Comparison of ENCODE assay signal across 1 cellular context in the genomic region with DNA sequence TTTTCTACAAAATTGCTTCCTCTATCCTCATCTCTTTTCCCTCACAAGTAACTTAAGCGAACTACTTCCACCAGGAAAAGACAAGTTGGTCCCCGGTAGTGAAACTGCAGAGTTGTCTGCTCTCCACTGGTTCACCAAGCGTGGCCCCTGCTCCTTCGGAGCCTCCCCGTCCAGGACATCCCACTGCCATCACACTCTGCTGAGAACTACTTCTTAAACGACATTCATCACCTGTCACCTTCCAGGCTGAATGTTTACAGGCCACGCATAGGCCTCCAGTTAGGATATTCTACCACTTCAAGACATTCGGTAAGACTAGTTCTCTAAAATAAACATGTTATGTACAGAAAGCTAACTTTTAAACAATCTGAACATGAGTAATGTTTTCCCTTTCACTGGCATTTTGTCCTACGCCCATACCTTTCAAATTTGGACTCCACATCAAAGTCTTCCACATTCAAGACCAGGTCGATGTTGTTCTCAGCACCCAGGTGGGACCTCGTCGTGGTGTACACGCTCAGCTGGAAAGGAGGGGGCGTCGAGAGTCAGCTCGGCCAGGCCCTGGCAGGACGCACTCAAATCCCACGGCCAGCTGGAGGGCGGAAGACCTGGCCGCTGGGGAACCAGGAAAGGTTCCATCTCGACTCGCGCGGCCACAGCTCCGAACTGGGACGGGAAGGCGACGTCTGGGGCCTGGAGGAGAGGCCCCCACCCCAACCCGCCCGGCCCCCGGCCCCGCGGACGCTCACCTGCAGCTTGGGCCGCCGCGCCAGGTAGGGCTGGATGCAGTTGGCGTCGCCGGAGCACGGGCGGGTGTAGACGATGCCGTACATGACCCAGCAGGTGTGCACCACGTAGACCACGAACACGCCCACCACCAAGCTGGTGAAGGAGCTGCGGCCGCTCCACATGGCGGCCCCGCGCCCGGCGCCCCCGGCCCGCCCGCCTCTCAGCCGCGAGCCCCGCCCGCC.
TF ChIP-seq lines count a peak whose summit lies in the region.

No MANE protein-coding gene starts in this region.

TF ChIP-seq in IMR-90, 13 proteins besides CTCF, POLR2A, EP300 and RAD21:
- TF ChIP-seq RFX5 (IDR thresholded peaks at IDR 0.05; ENCODE audit: low read depth, low read length), result no peak
- no peak; the same call in 1 of the 2 replicates for TF ChIP-seq MXI1 (IDR thresholded peaks at IDR 0.05; ENCODE audit: borderline replicate concordance, low read depth, low read length)
- TF ChIP-seq MAZ (IDR thresholded peaks at IDR 0.05; ENCODE audit: borderline replicate concordance, low read depth, low read length), result no peak
- TF ChIP-seq CHD1 (IDR thresholded peaks at IDR 0.05; ENCODE audit: low read depth, low read length), result no peak
- no peak for TF ChIP-seq SMC3 (IDR thresholded peaks at IDR 0.05; ENCODE audit: low read depth, low read length)
- TF ChIP-seq BHLHE40 (IDR thresholded peaks at IDR 0.05; ENCODE audit: low read depth, low read length), result no peak
- no peak for TF ChIP-seq CEBPB (IDR thresholded peaks at IDR 0.05; ENCODE audit: low read depth, low read length)
- TF ChIP-seq FOS (IDR thresholded peaks at IDR 0.05; ENCODE audit: low read depth, low read length), result no peak
- TF ChIP-seq MAFK (IDR thresholded peaks at IDR 0.05; ENCODE audit: low read depth, low read length), result no peak
- TF ChIP-seq NFE2L2 (IDR thresholded peaks at IDR 0.05; ENCODE audit: low read depth, low read length), result no peak
- no peak for TF ChIP-seq RCOR1 (IDR thresholded peaks at IDR 0.05; ENCODE audit: insufficient replicate concordance, low read length)
- TF ChIP-seq, protein P1, sequence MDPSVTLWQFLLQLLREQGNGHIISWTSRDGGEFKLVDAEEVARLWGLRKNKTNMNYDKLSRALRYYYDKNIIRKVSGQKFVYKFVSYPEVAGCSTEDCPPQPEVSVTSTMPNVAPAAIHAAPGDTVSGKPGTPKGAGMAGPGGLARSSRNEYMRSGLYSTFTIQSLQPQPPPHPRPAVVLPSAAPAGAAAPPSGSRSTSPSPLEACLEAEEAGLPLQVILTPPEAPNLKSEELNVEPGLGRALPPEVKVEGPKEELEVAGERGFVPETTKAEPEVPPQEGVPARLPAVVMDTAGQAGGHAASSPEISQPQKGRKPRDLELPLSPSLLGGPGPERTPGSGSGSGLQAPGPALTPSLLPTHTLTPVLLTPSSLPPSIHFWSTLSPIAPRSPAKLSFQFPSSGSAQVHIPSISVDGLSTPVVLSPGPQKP (IDR thresholded peaks at IDR 0.05; ENCODE audit: borderline replicate concordance, low read depth, low read length), result no peak
- TF ChIP-seq, protein P2, sequence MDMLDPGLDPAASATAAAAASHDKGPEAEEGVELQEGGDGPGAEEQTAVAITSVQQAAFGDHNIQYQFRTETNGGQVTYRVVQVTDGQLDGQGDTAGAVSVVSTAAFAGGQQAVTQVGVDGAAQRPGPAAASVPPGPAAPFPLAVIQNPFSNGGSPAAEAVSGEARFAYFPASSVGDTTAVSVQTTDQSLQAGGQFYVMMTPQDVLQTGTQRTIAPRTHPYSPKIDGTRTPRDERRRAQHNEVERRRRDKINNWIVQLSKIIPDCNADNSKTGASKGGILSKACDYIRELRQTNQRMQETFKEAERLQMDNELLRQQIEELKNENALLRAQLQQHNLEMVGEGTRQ (IDR thresholded peaks at IDR 0.05; ENCODE audit: low read depth, low read length), result no peak
